1 cellular context compared by ENCODE assay signal in genomic region chr19:44753932-44754742, GRCh38.
A peak's percentile ranks its signal among the peaks of the same experiment; 100 is the strongest.
TF ChIP-seq lines count a peak whose summit lies in the region.

No MANE protein-coding gene starts in this region.

TF ChIP-seq in K562, 482 proteins besides CTCF, POLR2A, EP300 and RAD21 (continued from another document and continues in another):
- TF ChIP-seq ARID1B (IDR thresholded peaks at IDR 0.05) = peak; percentile 39; the same call in 1 of the 2 replicates
- TF ChIP-seq SMARCC2 (IDR thresholded peaks at IDR 0.05; ENCODE audit: low read depth) = 0 out of 2 replicates have a peak, but pooled peaks have one; percentile 16
- 0 out of 2 replicates have a peak, but pooled peaks have one; percentile 32 for TF ChIP-seq RHOXF2B (CRISPR knock-in tag; conservative IDR thresholded peaks at IDR 0.05)
- peak; percentile 33 for TF ChIP-seq NFIC (IDR thresholded peaks at IDR 0.05)
- TF ChIP-seq DPF2 (IDR thresholded peaks at IDR 0.05) = 0 out of 2 replicates have a peak, but pooled peaks have one; percentile 41
- TF ChIP-seq ZNF592 (IDR thresholded peaks at IDR 0.05) = 0 out of 2 replicates have a peak, but pooled peaks have one; percentile 86
- TF ChIP-seq MEF2D (tag; conservative IDR thresholded peaks at IDR 0.05; ENCODE audit: low read depth) = peak; percentile 49; the same call in 1 of the 2 replicates
- TF ChIP-seq SMARCA4 (IDR thresholded peaks at IDR 0.05) = 0 out of 2 replicates have a peak, but pooled peaks have one; percentile 11
- TF ChIP-seq ZNF263 (CRISPR knock-in tag; IDR thresholded peaks at IDR 0.05; ENCODE audit: borderline replicate concordance) = peak; percentile 79
- no peak for TF ChIP-seq PKNOX1 (IDR thresholded peaks at IDR 0.05)
- TF ChIP-seq SAFB (IDR thresholded peaks at IDR 0.05; ENCODE audit: borderline replicate concordance, low read depth, low read length) = no peak
- TF ChIP-seq HDGF (IDR thresholded peaks at IDR 0.05) = 0 out of 2 replicates have a peak, but pooled peaks have one; percentile 42
- TF ChIP-seq ARID4B (CRISPR knock-in tag; IDR thresholded peaks at IDR 0.05) = peak; percentile 40; the same call in 1 of the 2 replicates
- TF ChIP-seq ELF1 (tag; IDR thresholded peaks at IDR 0.05) = 0 out of 2 replicates have a peak, but pooled peaks have one; percentile 26
- TF ChIP-seq ZNF316 (IDR thresholded peaks at IDR 0.05) = no peak
- TF ChIP-seq ZNF609 (CRISPR knock-in tag; IDR thresholded peaks at IDR 0.05; ENCODE audit: borderline replicate concordance) = no peak
- 0 out of 2 replicates have a peak, but pooled peaks have one; percentile 69 for TF ChIP-seq THRA (IDR thresholded peaks at IDR 0.05)
- TF ChIP-seq POLR2B (IDR thresholded peaks at IDR 0.05; ENCODE audit: low read depth, partially characterized antibody) = peak; percentile 34
- TF ChIP-seq ESRRA (IDR thresholded peaks at IDR 0.05; ENCODE audit: borderline replicate concordance, low read depth) = 0 out of 2 replicates have a peak, but pooled peaks have one; percentile 5
- TF ChIP-seq NCOA2 (IDR thresholded peaks at IDR 0.05; ENCODE audit: partially characterized antibody in 2 of 2) = no peak
- peak; percentile 70 for TF ChIP-seq GABPA (tag; conservative IDR thresholded peaks at IDR 0.05; ENCODE audit: low read depth)
- peak; percentile 68 for TF ChIP-seq RBFOX2 (IDR thresholded peaks at IDR 0.05; ENCODE audit: low read depth, low read length)
- 0 out of 2 replicates have a peak, but pooled peaks have one; percentile 51 for TF ChIP-seq ZNF12 (CRISPR knock-in tag; IDR thresholded peaks at IDR 0.05)
- peak; percentile 79 for TF ChIP-seq TFAP4 (CRISPR knock-in tag; IDR thresholded peaks at IDR 0.05; ENCODE audit: borderline replicate concordance)
- no peak for TF ChIP-seq PURB (CRISPR knock-in tag; IDR thresholded peaks at IDR 0.05; ENCODE audit: low read depth)
- TF ChIP-seq VEZF1 (CRISPR knock-in tag; IDR thresholded peaks at IDR 0.05) = peak; percentile 94
- peak in 1 of 2 experiments; percentile 29 for TF ChIP-seq E2F6 (IDR thresholded peaks at IDR 0.05; ENCODE audit: borderline replicate concordance in 1 of 2, extremely low read depth in 1 of 2, insufficient read depth in 1 of 2, insufficient read length in 1 of 2, low read depth in 1 of 2, low read length in 1 of 2, poor library complexity in 1 of 2, severe bottlenecking in 1 of 2)
- no peak for TF ChIP-seq ZNF24 (IDR thresholded peaks at IDR 0.05)
- TF ChIP-seq ZNF282 (CRISPR knock-in tag; IDR thresholded peaks at IDR 0.05) = no peak
- TF ChIP-seq HMGN3 (IDR thresholded peaks at IDR 0.05; ENCODE audit: borderline replicate concordance, extremely low read depth, insufficient read length, low read depth, low read length) = peak; percentile 75
- 0 out of 2 replicates have a peak, but pooled peaks have one; percentile 2 for TF ChIP-seq JUND (IDR thresholded peaks at IDR 0.05; ENCODE audit: borderline replicate concordance, low read depth, low read length)
- TF ChIP-seq JUND (tag; IDR thresholded peaks at IDR 0.05; ENCODE audit: borderline replicate concordance, low read depth, low read length) = no peak
- peak; percentile 10; the same call in 1 of the 2 replicates for TF ChIP-seq ZNF197 (CRISPR knock-in tag; IDR thresholded peaks at IDR 0.05; ENCODE audit: low read depth)
- TF ChIP-seq PHTF2 (CRISPR knock-in tag; IDR thresholded peaks at IDR 0.05) = no peak
